Comparison of ENCODE assay signal across 24 cellular contexts in genomic region chr19:4578552-4579248, GRCh38. TPM values are rescaled to one million over a fixed set of nuclear protein-coding genes. Genes with fewer than 3 reads are reported as not detected.
DNase-seq lines count a peak whose midpoint lies in the region; ATAC-seq, FAIRE-seq and TF ChIP-seq lines count a peak whose summit lies in the region.
"Had no signal": no experiment of that assay in that cellular context is flagged by ENCODE, and none has a peak within 500 bp of the region (broad histone marks: within the 10 kb centered on the region; RNA-seq: fewer than 3 reads in every experiment).

No MANE protein-coding gene starts in this region.

- H2AFZ ChIP-seq in mesenchymal stem cell (ENCODE audit: low read depth, low read length): no peak overlapping the region

- H2BK15ac ChIP-seq in mesenchymal stem cell (ENCODE audit: low read depth, poor library complexity, severe bottlenecking): no peak overlapping the region

- no peak overlapping the region for H3K4ac ChIP-seq in mesenchymal stem cell (ENCODE audit: low read depth in 1 of 2, low read length in 2 of 2)

- H3K4me3 ChIP-seq in mesenchymal stem cell (ENCODE audit: insufficient read depth in 1 of 2, low read depth in 1 of 2, low read length in 2 of 2) (no peak overlapping the region), psoas muscle (no peak overlapping the region)

- H3K4me1 Mint-ChIP-seq in WTC11: peaks cover 33% of the 10 kb centered on the region
- H3K4me1 Mint-ChIP-seq in progenitor cell of endocrine pancreas (ENCODE audit: low read depth): peaks cover 4% of the 10 kb centered on the region
- H3K4me1 Mint-ChIP-seq in effector memory CD8-positive, alpha-beta T cell (ENCODE audit: low read depth in 2 of 2): peaks cover 0 to 10% of the 10 kb centered on the region in 2 donors

- H3K27me3 ChIP-seq in mesenchymal stem cell (ENCODE audit: control insufficient read depth in 1 of 2, insufficient read depth in 1 of 2, low read length in 2 of 2): peaks cover 28 to 62% of the 10 kb centered on the region in 2 experiments
- H3K27me3 ChIP-seq in psoas muscle (ENCODE audit: insufficient read depth in 3 of 3, low read length in 2 of 3): peaks cover 0 to 33% (median 9%) of the 10 kb centered on the region in 3 donors

- no peak for FAIRE-seq in HTR-8/SVneo (lab: Jason Lieb, UNC)
- FAIRE-seq: GM12891 had no signal

- H3K9me3 ChIP-seq in mesenchymal stem cell (ENCODE audit: control insufficient read depth, low read length) (no peaks in the 10 kb centered on the region), psoas muscle (no peaks in the 10 kb centered on the region)

- H2BK120ac ChIP-seq in mesenchymal stem cell (ENCODE audit: low read depth, low read length): no peak overlapping the region

- no peak overlapping the region for H3K27ac Mint-ChIP-seq in WTC11
- H3K27ac Mint-ChIP-seq in progenitor cell of endocrine pancreas: no peak overlapping the region
- H3K27ac Mint-ChIP-seq in effector memory CD8-positive, alpha-beta T cell: no peak overlapping the region

- no peak overlapping the region for H3K4me2 ChIP-seq in mesenchymal stem cell (ENCODE audit: low read length, poor library complexity, severe bottlenecking)

- CTCF ChIA-PET in WTC11 (lab: Charles Lee): interaction anchor here (1.2 to 14.6 kb wide), 8 partner anchors 11 to 58 kb away, joined by 4 to 217 read pairs (median 14); no protein-coding TSS in a partner anchor

- H3K27me3 Mint-ChIP-seq in WTC11 (ENCODE audit: low read depth) (peaks cover 24% of the 10 kb centered on the region), progenitor cell of endocrine pancreas (peaks cover 19% of the 10 kb centered on the region)
- peaks cover 63 to 87% of the 10 kb centered on the region in 2 donors for H3K27me3 Mint-ChIP-seq in effector memory CD8-positive, alpha-beta T cell

- no peak overlapping the region for H3K23ac ChIP-seq in mesenchymal stem cell (ENCODE audit: low read length in 2 of 2)

- H3K36me3 ChIP-seq in mesenchymal stem cell (ENCODE audit: control insufficient read depth in 1 of 2, insufficient read depth in 2 of 2, low read depth in 1 of 2, low read length in 2 of 2) (no peaks in the 10 kb centered on the region), psoas muscle (ENCODE audit: insufficient read depth in 1 of 2, low read depth in 1 of 2) (no peaks in the 10 kb centered on the region)

- no peak overlapping the region for H3K18ac ChIP-seq in mesenchymal stem cell (ENCODE audit: low read depth in 1 of 2, low read length in 2 of 2)

- no peak overlapping the region for H4K8ac ChIP-seq in mesenchymal stem cell (ENCODE audit: low read length)

- DNase-seq in DMS53 (lab: John Stamatoyannopoulos, UW): peak; percentile 42
- DNase-seq in DMS53 treated with DMSO at 0.1 percent for 48 hours (lab: John Stamatoyannopoulos, UW; ENCODE audit: unreplicated experiment): no peak
- no peak for DNase-seq in WTC11 (ENCODE audit: low spot score)
- no peak for DNase-seq in mesenchymal stem cell
- DNase-seq in progenitor cell of endocrine pancreas (ENCODE audit: low spot score, unreplicated experiment): no peak
- no peak for DNase-seq in psoas muscle
- no peak for DNase-seq in HTR-8/SVneo (ENCODE audit: insufficient read length, low spot score)
- DNase-seq in effector memory CD8-positive, alpha-beta T cell: no peak
- DNase-seq: CD8-positive, alpha-beta memory T cell; GF-D8; GOT3; KBM-7; NCI-H1436; NCI-H2029; NCI-H2171; NCI-H446; NCI-H69; OCI-M1; SW 1271 had no signal

- peak overlapping the region; percentile 22 for H4K91ac ChIP-seq in mesenchymal stem cell (ENCODE audit: low read length)

- peak overlapping the region in 1 of 2 experiments; percentile 37 for H2BK12ac ChIP-seq in mesenchymal stem cell (ENCODE audit: low read length in 2 of 2)

- H3K9ac ChIP-seq in mesenchymal stem cell (ENCODE audit: low read length): no peak overlapping the region

- TF ChIP-seq CTCF in WTC11 (IDR thresholded peaks at IDR 0.05): no peak
- no peak for TF ChIP-seq CTCF in progenitor cell of endocrine pancreas (IDR thresholded peaks at IDR 0.05; ENCODE audit: unreplicated experiment)
- no peak for TF ChIP-seq CTCF in psoas muscle (IDR thresholded peaks at IDR 0.05)

- WGBS in mesenchymal stem cell: 79% methylated on average over 11 of the region's 11 CpGs
- 60 to 64% (median 64%) methylated on average over 11 of the region's 11 CpGs for WGBS in psoas muscle, 3 donors

- H3K4me1 ChIP-seq in mesenchymal stem cell (ENCODE audit: control insufficient read depth, insufficient read depth, low read depth, low read length): peaks cover 32% of the 10 kb centered on the region
- no peaks in the 10 kb centered on the region for H3K4me1 ChIP-seq in psoas muscle

- H3K9me3 Mint-ChIP-seq in WTC11 (no peaks in the 10 kb centered on the region), progenitor cell of endocrine pancreas (ENCODE audit: low read depth) (no peaks in the 10 kb centered on the region)
- no peaks in the 10 kb centered on the region for H3K9me3 Mint-ChIP-seq in effector memory CD8-positive, alpha-beta T cell
- H3K9me3 Mint-ChIP-seq: CD8-positive, alpha-beta memory T cell had no signal

- H2AK5ac ChIP-seq in mesenchymal stem cell (ENCODE audit: low read length, severe bottlenecking): no peak overlapping the region

- intact Hi-C loops in psoas muscle (cut with DNase I): loop anchor here (5.0 kb wide), 2 partner anchors 54 to 134 kb away; no protein-coding TSS in a partner anchor

- no peak overlapping the region for H2BK5ac ChIP-seq in mesenchymal stem cell (ENCODE audit: low read depth, low read length, poor library complexity, severe bottlenecking)

- no peak overlapping the region for H3K14ac ChIP-seq in mesenchymal stem cell (ENCODE audit: low read length in 2 of 2)

- ATAC-seq in WTC11 (no peak), psoas muscle (no peak)
- no peak for ATAC-seq in effector memory CD8-positive, alpha-beta T cell (replicated peaks)

- no peaks in the 10 kb centered on the region for H3K79me1 ChIP-seq in mesenchymal stem cell (replicated peaks; ENCODE audit: low read length, poor library complexity, severe bottlenecking)

- POLR2A ChIA-PET in WTC11 (lab: Charles Lee): no interaction called here

- no peaks in the 10 kb centered on the region for H3K36me3 Mint-ChIP-seq in WTC11
- H3K36me3 Mint-ChIP-seq in progenitor cell of endocrine pancreas (ENCODE audit: insufficient read depth): no peaks in the 10 kb centered on the region
- no peaks in the 10 kb centered on the region for H3K36me3 Mint-ChIP-seq in effector memory CD8-positive, alpha-beta T cell (ENCODE audit: insufficient read depth)
- H3K36me3 Mint-ChIP-seq: CD8-positive, alpha-beta memory T cell had no signal

- H3K4me3 Mint-ChIP-seq in WTC11: no peak overlapping the region
- peak overlapping the region; percentile 35 for H3K4me3 Mint-ChIP-seq in progenitor cell of endocrine pancreas (ENCODE audit: low read depth)
- no peak overlapping the region for H3K4me3 Mint-ChIP-seq in effector memory CD8-positive, alpha-beta T cell

- no peak overlapping the region for H3K27ac ChIP-seq in mesenchymal stem cell (ENCODE audit: low read length, poor library complexity, severe bottlenecking)
- H3K27ac ChIP-seq in psoas muscle: no peak overlapping the region
- H3K27ac ChIP-seq: 22Rv1, HL-60, RWPE1 had no signal

TF ChIP-seq in WTC11, 78 proteins besides CTCF, POLR2A, EP300 and RAD21:
- TF ChIP-seq ZNF121 (CRISPR knock-in tag; IDR thresholded peaks at IDR 0.05) (peak; percentile 44), NR2C2 (CRISPR knock-in tag; IDR thresholded peaks at IDR 0.05) (no peak)
TF ChIP-seq in WTC11: peak in this region for 1.

RNA-seq across cellular contexts. Expression of gene SEMA6B, which starts 19.2 kb away (rescaled TPM):
- 45.1 to 52.1 TPM (median 49.1 TPM) in 3 replicates for total RNA-seq in WTC11 (2021)
- polyA plus RNA-seq in mesenchymal stem cell (2013, experiment 1 of 2): 2.7 TPM
- 2.6 TPM for polyA plus RNA-seq in mesenchymal stem cell (2013, experiment 2 of 2)
- 26.6 and 28.3 TPM in 2 replicates for total RNA-seq in progenitor cell of endocrine pancreas
- total RNA-seq in psoas muscle: 10 to 100 TPM in 2 of 4 donors, 1 to 10 TPM in 2; 6.2 to 11.7 (median 10.0) TPM
- polyA plus RNA-seq in psoas muscle: 1 to 10 TPM; 2.3 to 7.1 (median 5.6) TPM
- polyA plus RNA-seq: CD8-positive, alpha-beta memory T cell had no signal

RNA-seq across cellular contexts. Expression of gene LRG1, which starts 38.9 kb away (rescaled TPM):
- total RNA-seq in WTC11 (2021) (0.81 to 1.2 TPM (median 0.87 TPM) in 3 replicates), progenitor cell of endocrine pancreas (0.34 and 0.51 TPM in 2 replicates), psoas muscle (1 to 10 TPM in 1 of 4 donors, under 1 TPM in 2, not detected in 1; 0.42 to 1.8 (median 0.53) TPM)
- 0.01 TPM for polyA plus RNA-seq in mesenchymal stem cell (2013, experiment 1 of 2)
- not detected for polyA plus RNA-seq in mesenchymal stem cell (2013, experiment 2 of 2)
- under 1 TPM; 0.09 to 0.42 (median 0.15) TPM for polyA plus RNA-seq in psoas muscle
- total RNA-seq: CD8-positive, alpha-beta memory T cell had no signal

RNA-seq across cellular contexts. Expression of gene PLIN5, which starts 43.7 kb away (rescaled TPM):
- total RNA-seq in WTC11 (2021) (3.3 to 4.2 TPM (median 3.9 TPM) in 3 replicates), progenitor cell of endocrine pancreas (5.7 and 8.1 TPM in 2 replicates), psoas muscle (100 to 1,000 TPM in 2 of 4 donors, 10 to 100 TPM in 2; 61.7 to 143 (median 118) TPM)
- polyA plus RNA-seq in mesenchymal stem cell (2013, experiment 1 of 2): not detected
- not detected for polyA plus RNA-seq in mesenchymal stem cell (2013, experiment 2 of 2)
- polyA plus RNA-seq in psoas muscle: 10 to 100 TPM; 14.5 to 96.8 (median 22.8) TPM
- total RNA-seq: CD8-positive, alpha-beta memory T cell had no signal
- polyA plus RNA-seq: BJ had no signal
